Comparison of ENCODE assay signal across 1 cellular context in genomic region chr3:149965278-149965677, GRCh38.
TF ChIP-seq lines count a peak whose summit lies in the region.

No MANE protein-coding gene starts in this region.

TF ChIP-seq in IMR-90, 13 proteins besides CTCF, POLR2A, EP300 and RAD21 (continued from another document):
- TF ChIP-seq ELK1 (IDR thresholded peaks at IDR 0.05; ENCODE audit: borderline replicate concordance, low read depth, low read length) (no peak), SMC3 (IDR thresholded peaks at IDR 0.05; ENCODE audit: low read depth, low read length) (no peak), NFE2L2 (IDR thresholded peaks at IDR 0.05; ENCODE audit: low read depth, low read length) (no peak), RCOR1 (IDR thresholded peaks at IDR 0.05; ENCODE audit: insufficient replicate concordance, low read length) (no peak), CHD1 (IDR thresholded peaks at IDR 0.05; ENCODE audit: low read depth, low read length) (no peak), USF2 (IDR thresholded peaks at IDR 0.05; ENCODE audit: low read depth, low read length) (no peak), MXI1 (IDR thresholded peaks at IDR 0.05; ENCODE audit: borderline replicate concordance, low read depth, low read length) (no peak), MAFK (IDR thresholded peaks at IDR 0.05; ENCODE audit: low read depth, low read length) (no peak), MAZ (IDR thresholded peaks at IDR 0.05; ENCODE audit: borderline replicate concordance, low read depth, low read length) (no peak)
